In the genomic region with DNA sequence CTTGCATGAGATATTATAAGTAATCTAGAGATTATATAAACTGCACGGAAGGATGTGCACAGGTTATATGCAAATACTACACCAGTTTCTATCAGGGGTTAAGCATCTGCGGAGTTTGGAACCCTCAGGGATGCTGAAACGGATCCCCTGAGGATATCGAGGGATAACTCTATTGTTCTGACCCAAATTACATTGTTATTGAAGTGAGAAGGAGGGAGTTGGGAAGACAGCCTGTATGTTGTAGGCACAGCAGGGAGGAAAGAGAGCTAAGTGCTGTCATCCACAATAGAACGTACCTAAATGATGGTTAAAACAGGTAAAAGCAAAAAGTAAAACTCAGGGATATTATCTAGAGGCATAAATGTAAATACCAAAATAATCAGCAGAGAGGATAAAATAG, we compare ENCODE assay signal across 22 cellular contexts. TPM values are rescaled to one million over a fixed set of nuclear protein-coding genes. Genes with fewer than 3 reads are reported as not detected.
DNase-seq lines count a peak whose midpoint lies in the region; ATAC-seq and TF ChIP-seq lines count a peak whose summit lies in the region.
"Had no signal": no experiment of that assay in that cellular context is flagged by ENCODE, and none has a peak within 500 bp of the region (broad histone marks: within the 10 kb centered on the region; RNA-seq: fewer than 3 reads in every experiment).

No MANE protein-coding gene starts in this region.

- no peak overlapping the region for H4K5ac ChIP-seq in H9 (ENCODE audit: insufficient read length, low read depth, low read length)

- no peak overlapping the region for H3K4me3 ChIP-seq in smooth muscle cell
- H3K4me3 ChIP-seq: GM12878, SJCRH30 had no signal

- no peaks in the 10 kb centered on the region for H3K79me1 ChIP-seq in H9 (ENCODE audit: insufficient read depth, low read depth, low read length, poor library complexity, severe bottlenecking)

- no peak overlapping the region for H3T11ph ChIP-seq in H9 (ENCODE audit: low read length)

- H3K27ac Mint-ChIP-seq in H9 (no peak overlapping the region; a peak in 1 of 7 replicates), glutamatergic neuron (ENCODE audit: unreplicated experiment) (no peak overlapping the region)

- no peaks in the 10 kb centered on the region; a peak in 1 of 7 replicates for H3K36me3 Mint-ChIP-seq in H9 (ENCODE audit: insufficient read depth in 1 of 3, low read depth in 3 of 3)
- H3K36me3 Mint-ChIP-seq in glutamatergic neuron (ENCODE audit: unreplicated experiment), result no peaks in the 10 kb centered on the region
- H3K36me3 Mint-ChIP-seq: CD4-positive, alpha-beta memory T cell had no signal

- H2AFZ ChIP-seq in H9 (ENCODE audit: low read length) (no peak overlapping the region), smooth muscle cell (ENCODE audit: low read depth) (no peak overlapping the region)

- no peak overlapping the region for H2BK20ac ChIP-seq in H9 (ENCODE audit: low read depth, low read length, poor library complexity, severe bottlenecking)

- H3K14ac ChIP-seq in H9 (ENCODE audit: insufficient read depth, low read length), result no peak overlapping the region

- WGBS in H9 (ENCODE audit: extremely low coverage, insufficient read length, low lambda C conversion rate), result no CpG with 5 or more reads among the region's 5 CpGs
- WGBS in smooth muscle cell (ENCODE audit: low lambda C conversion rate), result 79% methylated on average over 5 of the region's 5 CpGs

- TF ChIP-seq CTCF in H9 (conservative IDR thresholded peaks at IDR 0.05) (no peak), glutamatergic neuron (IDR thresholded peaks at IDR 0.05; ENCODE audit: partially characterized antibody, unreplicated experiment) (no peak), smooth muscle cell (IDR thresholded peaks at IDR 0.05; ENCODE audit: borderline replicate concordance, insufficient read depth, poor library complexity, severe bottlenecking) (no peak), omental fat pad (IDR thresholded peaks at IDR 0.05) (no peak)

- no peak overlapping the region for H3K27ac ChIP-seq in H9 (ENCODE audit: insufficient read length, low read depth, low read length)
- no peak overlapping the region for H3K27ac ChIP-seq in smooth muscle cell (ENCODE audit: low read depth)
- H3K27ac ChIP-seq: SJCRH30 had no signal

- no peak for ATAC-seq in omental fat pad (ENCODE audit: low FRiP score)
- ATAC-seq: GM12878, Panc1 had no signal

- H4K20me1 ChIP-seq in H9 (ENCODE audit: control insufficient read depth, insufficient read depth, insufficient read length) (no peaks in the 10 kb centered on the region), smooth muscle cell (ENCODE audit: low read depth) (no peaks in the 10 kb centered on the region)

- H2AK5ac ChIP-seq in H9 (ENCODE audit: insufficient read length, low read length), result no peak overlapping the region

- no peak overlapping the region for H4K91ac ChIP-seq in H9 (ENCODE audit: insufficient read length, low read depth, low read length)

- H3K9me3 ChIP-seq in H9 (ENCODE audit: control insufficient read depth, low read depth, low read length) (no peaks in the 10 kb centered on the region), smooth muscle cell (replicated peaks; ENCODE audit: low read depth) (no peaks in the 10 kb centered on the region)
- H3K9me3 ChIP-seq: Caco-2, SJCRH30 had no signal

- no peak overlapping the region for H2BK120ac ChIP-seq in H9 (ENCODE audit: low read depth, low read length, poor library complexity, severe bottlenecking)

- H3K23me2 ChIP-seq in H9 (ENCODE audit: insufficient read length, low read depth, low read length, poor library complexity, severe bottlenecking), result no peaks in the 10 kb centered on the region

- no peaks in the 10 kb centered on the region for H3F3A ChIP-seq in smooth muscle cell (ENCODE audit: low read depth)

- H2BK5ac ChIP-seq in H9 (ENCODE audit: insufficient read length, low read length), result no peak overlapping the region

- H3K9me3 Mint-ChIP-seq in H9 (no peaks in the 10 kb centered on the region; a peak in 2 of 5 replicates), glutamatergic neuron (ENCODE audit: unreplicated experiment) (no peaks in the 10 kb centered on the region)

- H2BK12ac ChIP-seq in H9 (ENCODE audit: insufficient read length, low read depth, low read length), result no peak overlapping the region

- H4K8ac ChIP-seq in H9 (replicated peaks; ENCODE audit: insufficient read length, low read depth, low read length), result no peak overlapping the region

- H2BK15ac ChIP-seq in H9 (ENCODE audit: low read depth, low read length), result no peak overlapping the region

- H3K4ac ChIP-seq in H9 (ENCODE audit: low read depth, low read length), result no peak overlapping the region

- H3K4me1 Mint-ChIP-seq in H9, result peaks cover 73 to 80% of the 10 kb centered on the region in 2 experiments
- peaks cover 18% of the 10 kb centered on the region for H3K4me1 Mint-ChIP-seq in glutamatergic neuron (ENCODE audit: low read depth, unreplicated experiment)
- H3K4me1 Mint-ChIP-seq: CD4-positive, alpha-beta memory T cell had no signal

- no peak overlapping the region for H3K23ac ChIP-seq in H9 (ENCODE audit: insufficient read length, low read depth, low read length)

- H3K9ac ChIP-seq in H9 (ENCODE audit: extremely low read depth, insufficient read length, low read length), result no peak overlapping the region
- no peak overlapping the region for H3K9ac ChIP-seq in smooth muscle cell (ENCODE audit: low read depth)

- H3K18ac ChIP-seq in H9 (ENCODE audit: insufficient read length, low read depth, low read length), result no peak overlapping the region

- no peak for DNase-seq in H9
- peak; percentile 40 for DNase-seq in NCI-H345 (lab: John Stamatoyannopoulos, UW)
- no peak for DNase-seq in glutamatergic neuron
- no peak for DNase-seq in smooth muscle cell (lab: John Stamatoyannopoulos, UW; ENCODE audit: unreplicated experiment)
- DNase-seq in omental fat pad (ENCODE audit: low spot score), result no peak
- DNase-seq in NCI-H2227 (lab: John Stamatoyannopoulos, UW; ENCODE audit: unreplicated experiment), result no peak
- DNase-seq in RPMI8226, result no peak
- DNase-seq: Caco-2; CD4-positive, alpha-beta memory T cell; DND-41; GOT3; MM.1S; NCI-H1048; NCI-H1436 treated with DMSO at 0.1 percent for 48 hours; NCI-H2029 treated with DMSO at 0.1 percent for 48 hours; NCI-H2171 treated with DMSO at 0.1 percent for 48 hours; NCI-H748 treated with DMSO at 0.1 percent for 48 hours; NK-92 treated with Interleukin-12 subunit alpha and Interleukin-12 subunit beta, amount 100 ng/mL, for 24 hours; SJCRH30; T-helper 1 cell had no signal

- H3K79me2 ChIP-seq in H9 (ENCODE audit: insufficient read depth, low read length), result no peaks in the 10 kb centered on the region
- H3K79me2 ChIP-seq in smooth muscle cell (ENCODE audit: low read depth), result no peaks in the 10 kb centered on the region

- peak overlapping the region; percentile 14 to 15; a peak in 2 of 5 replicates for H3K4me3 Mint-ChIP-seq in H9
- H3K4me3 Mint-ChIP-seq in glutamatergic neuron (ENCODE audit: unreplicated experiment), result peak overlapping the region; percentile 5
- H3K4me3 Mint-ChIP-seq: CD4-positive, alpha-beta memory T cell had no signal

- H3K27me3 ChIP-seq in H9 (ENCODE audit: insufficient read depth, low read length) (no peaks in the 10 kb centered on the region), smooth muscle cell (ENCODE audit: low read depth) (no peaks in the 10 kb centered on the region)
- H3K27me3 ChIP-seq: SJCRH30 had no signal

- H3K4me2 ChIP-seq in H9 (ENCODE audit: insufficient read depth, insufficient read length, low read length), result no peak overlapping the region
- no peak overlapping the region for H3K4me2 ChIP-seq in smooth muscle cell

- H3K56ac ChIP-seq in H9 (ENCODE audit: insufficient read length, low read depth, low read length), result no peak overlapping the region

- H3K4me1 ChIP-seq in H9 (ENCODE audit: insufficient read depth, low read length) (peaks cover 7% of the 10 kb centered on the region), smooth muscle cell (ENCODE audit: low read depth) (peaks cover 45% of the 10 kb centered on the region)
- H3K4me1 ChIP-seq: Caco-2, SJCRH30 had no signal

- no peaks in the 10 kb centered on the region for H3K36me3 ChIP-seq in smooth muscle cell (ENCODE audit: low read depth)
- H3K36me3 ChIP-seq: SJCRH30 had no signal

- peaks cover 2% of the 10 kb centered on the region for H3K27me3 Mint-ChIP-seq in H9 (ENCODE audit: low read depth)
- H3K27me3 Mint-ChIP-seq in glutamatergic neuron (ENCODE audit: unreplicated experiment), result no peaks in the 10 kb centered on the region

RNA-seq across cellular contexts. Expression of gene SMAD2, which starts 44.6 kb away (rescaled TPM):
- total RNA-seq in H9 (2021) (114 and 121 TPM in 2 replicates), glutamatergic neuron (ENCODE audit: unreplicated experiment) (134 TPM), smooth muscle cell (120 and 125 TPM in 2 replicates), omental fat pad (100 to 1,000 TPM in 1 of 4 donors, 10 to 100 TPM in 3; 47.4 to 116 (median 72.2) TPM)
- 59.7 and 63.8 TPM in 2 replicates for polyA plus RNA-seq in smooth muscle cell
